In the genomic region with DNA sequence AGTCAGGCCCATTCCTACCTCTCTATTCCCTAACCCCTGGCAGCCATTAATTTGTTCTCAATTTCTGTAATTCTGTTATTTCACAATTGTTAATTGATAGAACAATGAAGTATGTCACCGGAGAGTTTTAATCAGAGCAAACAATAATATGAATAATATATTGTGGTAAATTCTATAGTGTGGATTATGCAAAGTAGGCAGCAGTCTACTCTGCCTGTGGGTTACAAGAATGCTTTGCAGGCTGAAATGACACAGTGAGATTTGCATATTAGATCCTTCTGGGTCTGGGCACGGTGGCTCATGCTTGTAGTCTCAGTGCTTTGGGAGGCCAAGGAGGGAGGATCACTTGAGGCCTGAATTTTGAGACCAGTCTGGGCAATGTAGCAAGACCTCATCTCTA, we compare ENCODE assay signal across 15 cellular contexts. TPM values are rescaled to one million over a fixed set of nuclear protein-coding genes. Genes with fewer than 3 reads are reported as not detected.
DNase-seq lines count a peak whose midpoint lies in the region; ATAC-seq and TF ChIP-seq lines count a peak whose summit lies in the region.
"Had no signal": no experiment of that assay in that cellular context is flagged by ENCODE, and none has a peak within 500 bp of the region (broad histone marks: within the 10 kb centered on the region; RNA-seq: fewer than 3 reads in every experiment).

No MANE protein-coding gene starts in this region.

- H3K27me3 Mint-ChIP-seq in activated naive CD8-positive, alpha-beta T cell treated with anti-CD3 and anti-CD28 coated beads, Interleukin-2, amount 50 U/mL, for 24 hours: no peaks in the 10 kb centered on the region
- no peaks in the 10 kb centered on the region for H3K27me3 Mint-ChIP-seq in activated naive CD8-positive, alpha-beta T cell treated with anti-CD3 and anti-CD28 coated beads for 36 hours
- H3K27me3 Mint-ChIP-seq in chondrocyte (ENCODE audit: low read depth): no peaks in the 10 kb centered on the region

- H3K9me3 Mint-ChIP-seq in activated naive CD8-positive, alpha-beta T cell treated with anti-CD3 and anti-CD28 coated beads, Interleukin-2, amount 50 U/mL, for 24 hours: no peaks in the 10 kb centered on the region
- H3K9me3 Mint-ChIP-seq in activated naive CD8-positive, alpha-beta T cell treated with anti-CD3 and anti-CD28 coated beads for 36 hours: no peaks in the 10 kb centered on the region
- no peaks in the 10 kb centered on the region for H3K9me3 Mint-ChIP-seq in chondrocyte (ENCODE audit: low read depth)
- H3K9me3 Mint-ChIP-seq: CD8-positive, alpha-beta T cell; GM23338 had no signal

- H3K4me3 Mint-ChIP-seq in activated naive CD8-positive, alpha-beta T cell treated with anti-CD3 and anti-CD28 coated beads, Interleukin-2, amount 50 U/mL, for 24 hours: no peak overlapping the region
- H3K4me3 Mint-ChIP-seq in activated naive CD8-positive, alpha-beta T cell treated with anti-CD3 and anti-CD28 coated beads for 36 hours: no peak overlapping the region
- no peak overlapping the region for H3K4me3 Mint-ChIP-seq in chondrocyte (ENCODE audit: unreplicated experiment)
- H3K4me3 Mint-ChIP-seq: CD14-positive monocyte; CD8-positive, alpha-beta T cell; GM23338 had no signal

- no peak for DNase-seq in activated naive CD8-positive, alpha-beta T cell treated with anti-CD3 and anti-CD28 coated beads, Interleukin-2, amount 50 U/mL, for 24 hours
- no peak for DNase-seq in activated naive CD8-positive, alpha-beta T cell treated with anti-CD3 and anti-CD28 coated beads for 36 hours
- DNase-seq in NCI-H526 treated with DMSO at 0.1 percent for 48 hours (lab: John Stamatoyannopoulos, UW) (peak; percentile 66), chondrocyte (ENCODE audit: low spot score) (peak; percentile 4), HT-29 (ENCODE audit: low spot score) (no peak), GM19238 (ENCODE audit: insufficient read length, low spot score) (no peak)
- DNase-seq: Caco-2; CD8-positive, alpha-beta T cell; DND-41; GF-D8; H7; IMR-90 had no signal

- no peak for ATAC-seq in activated naive CD8-positive, alpha-beta T cell treated with anti-CD3 and anti-CD28 coated beads, Interleukin-2, amount 50 U/mL, for 24 hours
- ATAC-seq: A549; CD8-positive, alpha-beta T cell; GM23338 had no signal

- no peak for TF ChIP-seq CTCF in chondrocyte (IDR thresholded peaks at IDR 0.05)

- H3K4me1 Mint-ChIP-seq in activated naive CD8-positive, alpha-beta T cell treated with anti-CD3 and anti-CD28 coated beads, Interleukin-2, amount 50 U/mL, for 24 hours: no peaks in the 10 kb centered on the region
- H3K4me1 Mint-ChIP-seq in activated naive CD8-positive, alpha-beta T cell treated with anti-CD3 and anti-CD28 coated beads for 36 hours: peaks cover 2% of the 10 kb centered on the region
- no peaks in the 10 kb centered on the region for H3K4me1 Mint-ChIP-seq in chondrocyte (ENCODE audit: low read depth)
- H3K4me1 Mint-ChIP-seq: CD14-positive monocyte, GM23338 had no signal

- peaks cover 49% of the 10 kb centered on the region for H3K36me3 Mint-ChIP-seq in activated naive CD8-positive, alpha-beta T cell treated with anti-CD3 and anti-CD28 coated beads, Interleukin-2, amount 50 U/mL, for 24 hours (ENCODE audit: low read depth)
- peaks cover 21% of the 10 kb centered on the region for H3K36me3 Mint-ChIP-seq in activated naive CD8-positive, alpha-beta T cell treated with anti-CD3 and anti-CD28 coated beads for 36 hours
- peaks cover 59% of the 10 kb centered on the region for H3K36me3 Mint-ChIP-seq in chondrocyte (ENCODE audit: low read depth)

- peak overlapping the region; percentile 6 for H3K27ac Mint-ChIP-seq in activated naive CD8-positive, alpha-beta T cell treated with anti-CD3 and anti-CD28 coated beads, Interleukin-2, amount 50 U/mL, for 24 hours
- no peak overlapping the region for H3K27ac Mint-ChIP-seq in activated naive CD8-positive, alpha-beta T cell treated with anti-CD3 and anti-CD28 coated beads for 36 hours
- H3K27ac Mint-ChIP-seq in chondrocyte (ENCODE audit: unreplicated experiment): no peak overlapping the region
- H3K27ac Mint-ChIP-seq: CD8-positive, alpha-beta T cell; GM23338 had no signal

RNA-seq across cellular contexts. Expression of a gene that starts 12.4 kb away (rescaled TPM):
- total RNA-seq in activated naive CD8-positive, alpha-beta T cell treated with anti-CD3 and anti-CD28 coated beads for 36 hours: 100 to 1,000 TPM; 128 to 132 TPM
- total RNA-seq in chondrocyte: 269 to 342 TPM (median 276 TPM) in 3 replicates
- 186 and 190 TPM in 2 replicates for total RNA-seq in HT-29 (2014; rRNA removed; shearing (Covaris generic))

RNA-seq across cellular contexts. Expression of a gene that starts 16.8 kb away (rescaled TPM):
- 10 to 100 TPM; 83.6 to 83.7 TPM for total RNA-seq in activated naive CD8-positive, alpha-beta T cell treated with anti-CD3 and anti-CD28 coated beads for 36 hours
- total RNA-seq in chondrocyte: 21.6 to 25.9 TPM (median 22.7 TPM) in 3 replicates
- 58.0 and 63.5 TPM in 2 replicates for total RNA-seq in HT-29 (2014; rRNA removed; shearing (Covaris generic))

Comparison
In these comparisons a context has a peak if more than half of its experiments do, and no peak if none do; other contexts are left out.
1. DNase-seq: peak in NCI-H526 treated with DMSO at 0.1 percent for 48 hours (single experiment) and chondrocyte (single experiment); none in activated naive CD8-positive, alpha-beta T cell treated with anti-CD3 and anti-CD28 coated beads, Interleukin-2, amount 50 U/mL, for 24 hours (single experiment), activated naive CD8-positive, alpha-beta T cell treated with anti-CD3 and anti-CD28 coated beads for 36 hours (single experiment), HT-29 (single experiment) and GM19238 (single experiment).